ENCODE assay signal across 19 cellular contexts in genomic region chr15:31932581-31932980, GRCh38.
DNase-seq lines count a peak whose midpoint lies in the region; ATAC-seq, FAIRE-seq and TF ChIP-seq lines count a peak whose summit lies in the region.
"Had no signal": no experiment of that assay in that cellular context is flagged by ENCODE, and none has a peak within 500 bp of the region (broad histone marks: within the 10 kb centered on the region; RNA-seq: fewer than 3 reads in every experiment).

No MANE protein-coding gene starts in this region.

- H3K27ac ChIP-seq in astrocyte (ENCODE audit: low read depth, low read length), result peak overlapping the region; percentile 74
- H3K27ac ChIP-seq: BLaER1 treated with 17β-estradiol and CSF1 and Interleukin-3, amounts not matched to agents 10 nM and 100 nM had no signal

- H3K79me2 ChIP-seq in astrocyte (ENCODE audit: insufficient read depth, low read length), result no peaks in the 10 kb centered on the region

- H3K4me2 ChIP-seq in astrocyte (ENCODE audit: low read length), result peak overlapping the region; percentile 24
- H3K4me2 ChIP-seq: BLaER1 treated with 17β-estradiol and CSF1 and Interleukin-3, amounts not matched to agents 10 nM and 100 nM had no signal

- no peaks in the 10 kb centered on the region for H3K36me3 Mint-ChIP-seq in astrocyte (ENCODE audit: low read depth, unreplicated experiment)
- H3K36me3 Mint-ChIP-seq: CD8-positive, alpha-beta T cell had no signal

- no peaks in the 10 kb centered on the region for H3K27me3 Mint-ChIP-seq in astrocyte (ENCODE audit: low read depth, unreplicated experiment)

- H3K9me3 Mint-ChIP-seq in astrocyte (ENCODE audit: unreplicated experiment), result no peaks in the 10 kb centered on the region
- H3K9me3 Mint-ChIP-seq: CD8-positive, alpha-beta T cell had no signal

- peak; percentile 58 for DNase-seq in Daoy (ENCODE audit: low read depth)
- DNase-seq in HS-5 (ENCODE audit: low read depth), result peak; percentile 49
- DNase-seq in astrocyte (ENCODE audit: low read depth), result peak; percentile 75
- peak; percentile 5 for DNase-seq in fibroblast of peridontal ligament (ENCODE audit: extremely low read depth)
- no peak for DNase-seq in NCI-H524 (lab: John Stamatoyannopoulos, UW)
- no peak for DNase-seq in H7
- DNase-seq: 8988T; Calu3; CD8-positive, alpha-beta T cell; DMS79 treated with DMSO at 0.1 percent for 48 hours; EL; HCEC 1CT; KG1 had no signal

- TF ChIP-seq CTCF in astrocyte (IDR thresholded peaks at IDR 0.05; ENCODE audit: insufficient read depth, low read depth, low read length), result no peak

- H3K4me3 Mint-ChIP-seq in astrocyte (ENCODE audit: unreplicated experiment), result no peak overlapping the region
- H3K4me3 Mint-ChIP-seq: B cell; CD8-positive, alpha-beta T cell had no signal

- peak overlapping the region; percentile 2 for H3K27ac Mint-ChIP-seq in astrocyte (ENCODE audit: unreplicated experiment)
- H3K27ac Mint-ChIP-seq: B cell; CD8-positive, alpha-beta T cell had no signal

- H3K4me3 ChIP-seq in astrocyte (ENCODE audit: insufficient read depth, low read depth, low read length) (no peak overlapping the region), H7 (ENCODE audit: insufficient read depth, low read depth, low read length) (no peak overlapping the region)
- H3K4me3 ChIP-seq: BLaER1 treated with 17β-estradiol and CSF1 and Interleukin-3, amounts not matched to agents 10 nM and 100 nM had no signal

- H3K36me3 ChIP-seq in astrocyte (ENCODE audit: insufficient read depth, low read length) (no peaks in the 10 kb centered on the region), H7 (replicated peaks; ENCODE audit: control insufficient read depth, insufficient read depth, low read length) (no peaks in the 10 kb centered on the region)
- H3K36me3 ChIP-seq: BLaER1 treated with 17β-estradiol and CSF1 and Interleukin-3, amounts not matched to agents 10 nM and 100 nM had no signal

- no peak overlapping the region for H3K9ac ChIP-seq in astrocyte (ENCODE audit: low read length)
- H3K9ac ChIP-seq: BLaER1 treated with 17β-estradiol and CSF1 and Interleukin-3, amounts not matched to agents 10 nM and 100 nM had no signal

- H3K27me3 ChIP-seq in astrocyte (ENCODE audit: insufficient read depth, low read length) (no peaks in the 10 kb centered on the region), H7 (ENCODE audit: control insufficient read depth, insufficient read depth, low read length) (no peaks in the 10 kb centered on the region)
- H3K27me3 ChIP-seq: BLaER1 treated with 17β-estradiol and CSF1 and Interleukin-3, amounts not matched to agents 10 nM and 100 nM had no signal

- no peaks in the 10 kb centered on the region for H4K20me1 ChIP-seq in astrocyte (ENCODE audit: insufficient read depth, low read length)
- H4K20me1 ChIP-seq: BLaER1 treated with 17β-estradiol and CSF1 and Interleukin-3, amounts not matched to agents 10 nM and 100 nM had no signal

- ATAC-seq in GM21619 (IDR thresholded peaks at IDR 0.05; ENCODE audit: unreplicated experiment) (no peak), HG03378 (IDR thresholded peaks at IDR 0.05; ENCODE audit: unreplicated experiment) (no peak)
- ATAC-seq: CD8-positive, alpha-beta T cell had no signal

- no peak overlapping the region for H2AFZ ChIP-seq in astrocyte (ENCODE audit: low read depth, low read length)

- peaks cover 21% of the 10 kb centered on the region for H3K4me1 Mint-ChIP-seq in astrocyte (ENCODE audit: low read depth, unreplicated experiment)
- H3K4me1 Mint-ChIP-seq: B cell had no signal

- no peaks in the 10 kb centered on the region for H3K9me3 ChIP-seq in astrocyte (ENCODE audit: insufficient read depth, low read depth, low read length)
- H3K9me3 ChIP-seq: BLaER1 treated with 17β-estradiol and CSF1 and Interleukin-3, amounts not matched to agents 10 nM and 100 nM had no signal

- peaks cover 21% of the 10 kb centered on the region for H3K4me1 ChIP-seq in astrocyte (ENCODE audit: insufficient read depth, low read length)
- H3K4me1 ChIP-seq: BLaER1 treated with 17β-estradiol and CSF1 and Interleukin-3, amounts not matched to agents 10 nM and 100 nM had no signal

- FAIRE-seq in astrocyte (lab: Jason Lieb, UNC), result no peak
- FAIRE-seq: G401.6, GM12892 had no signal

Comparison
In these comparisons a context has a peak if more than half of its experiments do, and no peak if none do; other contexts are left out.
1. DNase-seq: peak in Daoy (single experiment), HS-5 (single experiment), astrocyte (single experiment) and fibroblast of peridontal ligament (single experiment); none in NCI-H524 (0 of 2) and H7 (single experiment).